Comparison of ENCODE assay signal across 18 cellular contexts in genomic region chrX:18884916-18885315, GRCh38.
A peak's percentile ranks its signal among the peaks of the same experiment; 100 is the strongest.
DNase-seq lines count a peak whose midpoint lies in the region; ATAC-seq, FAIRE-seq and TF ChIP-seq lines count a peak whose summit lies in the region.
"Had no signal": no experiment of that assay in that cellular context is flagged by ENCODE, and none has a peak within 500 bp of the region (broad histone marks: within the 10 kb centered on the region; RNA-seq: fewer than 3 reads in every experiment).

No MANE protein-coding gene starts in this region.

- H3K79me2 ChIP-seq in HepG2 (ENCODE audit: insufficient read depth, low read length): no peaks in the 10 kb centered on the region

- H3K4me1 ChIP-seq in HepG2 (ENCODE audit: insufficient read depth, low read length) (peaks cover 39% of the 10 kb centered on the region), right lobe of liver (peaks cover 0 to 14% (median 0%) of the 10 kb centered on the region in 4 donors), lower lobe of right lung (peaks cover 25% of the 10 kb centered on the region)

- WGBS in HepG2 (ENCODE audit: low lambda C conversion rate): no CpG with 5 or more reads among the region's 4 CpGs
- WGBS in right lobe of liver (ENCODE audit: insufficient coverage, low coverage, low lambda C conversion rate, missing lambda C conversion rate): no CpG with 5 or more reads among the region's 4 CpGs

- TF ChIP-seq EP300 in HepG2 (IDR thresholded peaks at IDR 0.05; ENCODE audit: low read depth in 2 of 2, low read length in 2 of 2): no peak
- TF ChIP-seq EP300 in HepG2 (CRISPR knock-in tag; IDR thresholded peaks at IDR 0.05; ENCODE audit: borderline replicate concordance): no peak

- no peak for DNase-seq in HepG2 (ENCODE audit: low spot score)
- DNase-seq in right lobe of liver: no peak
- DNase-seq in activated naive CD8-positive, alpha-beta T cell treated with anti-CD3 and anti-CD28 coated beads, Interleukin-2, amount 50 U/mL, for 24 hours: no peak
- DNase-seq in lower lobe of right lung: no peak
- DNase-seq in activated gamma-delta T cell (lab: John Stamatoyannopoulos, UW): no peak
- DNase-seq in activated effector memory CD4-positive, alpha-beta T cell treated with anti-CD3 and anti-CD28 coated beads, Interleukin-2, amount 50 U/mL, for 16 hours: no peak
- DNase-seq in MCF 10A (ENCODE audit: unreplicated experiment): no peak
- DNase-seq in NOMO-1 (lab: John Stamatoyannopoulos, UW; ENCODE audit: unreplicated experiment in 2 of 2): no peak
- DNase-seq: foreskin melanocyte; midbrain; NCI-H1930; NCI-H526; stimulated activated naive CD8-positive, alpha-beta T cell treated with anti-CD3 and anti-CD28 coated beads, Interleukin-15, amount 100 ng/mL, for 72 hours; T-helper 9 cell had no signal

- TF ChIP-seq CTCF in HepG2 (CRISPR knock-in tag; IDR thresholded peaks at IDR 0.05) (no peak), right lobe of liver (IDR thresholded peaks at IDR 0.05) (no peak), lower lobe of right lung (IDR thresholded peaks at IDR 0.05) (no peak), MCF 10A (IDR thresholded peaks at IDR 0.05; ENCODE audit: unreplicated experiment) (no peak)

- H3K27ac ChIP-seq in HepG2 (ENCODE audit: extremely low read length, insufficient read depth, low read length) (no peak overlapping the region), right lobe of liver (no peak overlapping the region), lower lobe of right lung (peak overlapping the region; percentile 84)
- H3K27ac ChIP-seq: KMS-11 had no signal

- H3K9me3 Mint-ChIP-seq in activated naive CD8-positive, alpha-beta T cell treated with anti-CD3 and anti-CD28 coated beads, Interleukin-2, amount 50 U/mL, for 24 hours: no peaks in the 10 kb centered on the region
- peaks cover 8% of the 10 kb centered on the region for H3K9me3 Mint-ChIP-seq in MCF 10A (ENCODE audit: unreplicated experiment)
- H3K9me3 Mint-ChIP-seq: immature natural killer cell; stimulated activated naive CD8-positive, alpha-beta T cell treated with anti-CD3 and anti-CD28 coated beads, Interleukin-15, amount 100 ng/mL, for 72 hours had no signal

- H3K4me1 Mint-ChIP-seq in activated naive CD8-positive, alpha-beta T cell treated with anti-CD3 and anti-CD28 coated beads, Interleukin-2, amount 50 U/mL, for 24 hours: peaks cover 32% of the 10 kb centered on the region
- peaks cover 24% of the 10 kb centered on the region for H3K4me1 Mint-ChIP-seq in MCF 10A (ENCODE audit: insufficient read depth, unreplicated experiment)

- CTCF ChIA-PET in HepG2 (lab: Yijun Ruan, JAX; ENCODE audit: low intra/inter-chr PET ratio, low total read pairs): no interaction called here
- CTCF ChIA-PET in MCF 10A (lab: Yijun Ruan, JAX): interaction anchor here (0.6 to 1.1 kb wide), 4 partner anchors 11 to 480 kb away, joined by 3 to 6 read pairs (median 4); no protein-coding TSS in a partner anchor

- FAIRE-seq in HepG2 (lab: Jason Lieb, UNC): no peak
- FAIRE-seq: RCC 7860 had no signal

- peak overlapping the region; percentile 97 for H3K27ac Mint-ChIP-seq in activated naive CD8-positive, alpha-beta T cell treated with anti-CD3 and anti-CD28 coated beads, Interleukin-2, amount 50 U/mL, for 24 hours
- no peak overlapping the region for H3K27ac Mint-ChIP-seq in MCF 10A (ENCODE audit: low read depth, unreplicated experiment)

- no peaks in the 10 kb centered on the region for H3K36me3 Mint-ChIP-seq in activated naive CD8-positive, alpha-beta T cell treated with anti-CD3 and anti-CD28 coated beads, Interleukin-2, amount 50 U/mL, for 24 hours (ENCODE audit: low read depth)
- H3K36me3 Mint-ChIP-seq in MCF 10A (ENCODE audit: insufficient read depth, unreplicated experiment): peaks cover 17% of the 10 kb centered on the region
- H3K36me3 Mint-ChIP-seq: immature natural killer cell had no signal

- H3K4me3 Mint-ChIP-seq in activated naive CD8-positive, alpha-beta T cell treated with anti-CD3 and anti-CD28 coated beads, Interleukin-2, amount 50 U/mL, for 24 hours: no peak overlapping the region
- H3K4me3 Mint-ChIP-seq in MCF 10A (ENCODE audit: unreplicated experiment): no peak overlapping the region

- in situ Hi-C loops in HepG2 (cut with HindIII; ENCODE audit: extremely low pct_ligation_motif_present, low pct_unique_long_range_greater_than_20kb): loop anchor here (10.0 to 25.0 kb wide), 2 partner anchors 273 to 490 kb away; no protein-coding TSS in a partner anchor

- H3K27me3 Mint-ChIP-seq in activated naive CD8-positive, alpha-beta T cell treated with anti-CD3 and anti-CD28 coated beads, Interleukin-2, amount 50 U/mL, for 24 hours: no peaks in the 10 kb centered on the region
- H3K27me3 Mint-ChIP-seq in MCF 10A (ENCODE audit: insufficient read depth, unreplicated experiment): no peaks in the 10 kb centered on the region
- H3K27me3 Mint-ChIP-seq: stimulated activated naive CD8-positive, alpha-beta T cell treated with anti-CD3 and anti-CD28 coated beads, Interleukin-15, amount 100 ng/mL, for 72 hours had no signal

- H3K4me3 ChIP-seq in HepG2 (replicated peaks in 1 of 3; ENCODE audit: insufficient read depth in 1 of 3, low read depth in 2 of 3, low read length in 3 of 3) (no peak overlapping the region), right lobe of liver (no peak overlapping the region), lower lobe of right lung (no peak overlapping the region)

- H3K27me3 ChIP-seq in HepG2 (ENCODE audit: control insufficient read depth in 1 of 2, insufficient read depth in 2 of 2, low read length in 2 of 2) (no peaks in the 10 kb centered on the region), right lobe of liver (no peaks in the 10 kb centered on the region), lower lobe of right lung (ENCODE audit: low read depth) (no peaks in the 10 kb centered on the region)

- TF ChIP-seq POLR2A in HepG2 (IDR thresholded peaks at IDR 0.05; ENCODE audit: insufficient read depth in 1 of 2, low read depth in 2 of 2, low read length in 2 of 2): no peak
- TF ChIP-seq POLR2A in right lobe of liver (IDR thresholded peaks at IDR 0.05): no peak

- intact Hi-C loops in HepG2 (cut with micrococcal nuclease; ENCODE audit: unreplicated experiment) (loop anchor here (5.0 kb wide), 2 partner anchors 208 to 493 kb away; no protein-coding TSS in a partner anchor), right lobe of liver (cut with DNase I) (no loop called here), lower lobe of right lung (cut with DNase I) (no loop called here), MCF 10A (cut with micrococcal nuclease) (loop anchor here (10.0 kb wide), 1 partner anchor 210 kb away; the partner anchor contains the start of gene RS1)

- H2AFZ ChIP-seq in HepG2 (ENCODE audit: low read length): no peak overlapping the region

- ATAC-seq in HepG2: no peak
- ATAC-seq in right lobe of liver: no peak
- no peak for ATAC-seq in activated naive CD8-positive, alpha-beta T cell treated with anti-CD3 and anti-CD28 coated beads, Interleukin-2, amount 50 U/mL, for 24 hours
- ATAC-seq in lower lobe of right lung: no peak
- ATAC-seq: HCT116 had no signal

- no peak for TF ChIP-seq RAD21 in HepG2 (CRISPR knock-in tag; IDR thresholded peaks at IDR 0.05)

- H3K36me3 ChIP-seq in HepG2 (replicated peaks in 1 of 2; ENCODE audit: control insufficient read depth in 1 of 2, insufficient read depth in 2 of 2, low read length in 2 of 2): no peaks in the 10 kb centered on the region
- no peaks in the 10 kb centered on the region for H3K36me3 ChIP-seq in right lobe of liver
- H3K36me3 ChIP-seq in lower lobe of right lung: no peaks in the 10 kb centered on the region

- BruUV-seq in HepG2 (replicated peaks; lab: Mats Ljungman, UMichigan) (no TSS peak), MCF 10A (replicated peaks; lab: Mats Ljungman, UMichigan) (no TSS peak)

- H3K9me3 ChIP-seq in HepG2 (ENCODE audit: low read length) (no peaks in the 10 kb centered on the region), right lobe of liver (no peaks in the 10 kb centered on the region), lower lobe of right lung (no peaks in the 10 kb centered on the region)

- 0 out of 2 replicates have a peak overlapping the region, but pooled peaks have one; percentile 3 for H3K4me2 ChIP-seq in HepG2 (ENCODE audit: low read depth, low read length)
- H3K4me2 ChIP-seq: KMS-11 had no signal

- POLR2A ChIA-PET in HepG2 (lab: Yijun Ruan, JAX) (no interaction called here), MCF 10A (lab: Yijun Ruan, JAX) (no interaction called here)

- no peak overlapping the region for H3K9ac ChIP-seq in HepG2 (ENCODE audit: insufficient read depth, low read depth, low read length)
- H3K9ac ChIP-seq: KMS-11 had no signal

- H4K20me1 ChIP-seq in HepG2 (ENCODE audit: insufficient read depth, low read length): no peaks in the 10 kb centered on the region

TF ChIP-seq in HepG2, 621 proteins besides CTCF, POLR2A, EP300 and RAD21:
- TF ChIP-seq REST (IDR thresholded peaks at IDR 0.05; ENCODE audit: borderline replicate concordance in 1 of 2, low read depth in 1 of 2, low read length in 2 of 2) (peak; percentile 45 to 86), ZNF761 (CRISPR knock-in tag; conservative IDR thresholded peaks at IDR 0.05) (no peak)

Comparison
In these comparisons a context has a peak if more than half of its experiments do, and no peak if none do; other contexts are left out.
1. intact Hi-C loops: an anchor here in HepG2 (5.0 kb wide) and MCF 10A (10.0 kb wide); none called in right lobe of liver and lower lobe of right lung.